ENCODE assay signal across 7 cellular contexts in the genomic region with DNA sequence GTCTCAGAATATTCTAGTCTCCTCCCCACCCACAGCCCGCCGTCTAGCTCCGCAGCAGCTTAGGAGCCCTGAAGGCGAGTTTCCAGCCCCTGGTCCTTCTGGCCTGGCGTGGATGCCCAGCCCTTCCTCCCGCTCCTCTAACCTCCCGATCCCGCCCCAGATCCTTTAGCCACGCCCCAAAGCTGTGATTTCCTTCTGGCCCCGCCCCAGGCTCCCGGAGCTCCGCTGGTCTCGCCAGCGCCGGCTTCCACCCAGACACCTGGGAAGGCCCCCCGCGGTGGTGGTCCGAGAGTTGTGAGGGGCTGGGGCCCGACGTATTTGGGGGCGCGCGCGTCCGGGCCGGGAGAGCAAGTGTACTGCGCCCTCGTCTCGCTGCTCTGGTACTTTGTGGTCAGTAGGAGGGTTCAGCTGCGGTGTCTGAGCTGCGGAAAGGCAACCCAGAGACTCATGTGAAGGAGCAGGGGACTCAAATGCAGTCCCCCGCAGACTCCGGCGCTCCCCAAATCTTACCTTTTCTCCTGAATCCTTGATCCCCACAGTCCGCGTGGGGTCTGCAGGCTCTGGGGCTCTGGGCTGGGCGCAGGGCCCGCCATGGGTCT. TPM values are rescaled to one million over a fixed set of nuclear protein-coding genes. Genes with fewer than 3 reads are reported as not detected.
DNase-seq lines count a peak whose midpoint lies in the region; ATAC-seq and TF ChIP-seq lines count a peak whose summit lies in the region.

CGB7 (minus strand) TSS at position 114 of the 599 bp plus-strand sequence. CDS start 2,374 bp downstream, outside the sequence.

- no peak within 1 kb of the TSS for H2AFZ ChIP-seq in HCT116 (ENCODE audit: low read depth, low read length, poor library complexity, severe bottlenecking)

- no peak for TF ChIP-seq RAD21 in HCT116 (IDR thresholded peaks at IDR 0.05; ENCODE audit: low read depth)

- CTCF ChIA-PET in HCT116 (lab: Charles Lee) = interaction anchor here (0.8 to 4.1 kb wide), 7 partner anchors 16 to 65 kb away, joined by 3 to 20 read pairs (median 3); partner anchors contain the start of genes CGB2, GYS1 and RUVBL2
- CTCF ChIA-PET in MCF 10A (lab: Yijun Ruan, JAX) = interaction anchor here (0.6 to 1.0 kb wide), 2 partner anchors 28 to 38 kb away, joined by 3 to 4 read pairs; no protein-coding TSS in a partner anchor

- no peak for DNase-seq in HCT116 (ENCODE audit: low read depth, low spot score)
- DNase-seq in SJSA1 (ENCODE audit: low read depth in 1 of 2, low spot score in 2 of 2) = peak; percentile 47 to 75
- peak; percentile 76 for DNase-seq in MCF 10A (ENCODE audit: unreplicated experiment)
- DNase-seq in COR-L47 (lab: John Stamatoyannopoulos, UW) = no peak

- TF ChIP-seq CTCF in HCT116 (IDR thresholded peaks at IDR 0.05 in 2 of 3, conservative IDR thresholded peaks at IDR 0.05 in 1 of 3; ENCODE audit: borderline replicate concordance in 1 of 3, insufficient read depth in 1 of 3, low read depth in 2 of 3, low read length in 2 of 3) = no peak
- TF ChIP-seq CTCF in MCF 10A (IDR thresholded peaks at IDR 0.05; ENCODE audit: unreplicated experiment) = no peak

- peak within 1 kb of the TSS; percentile 64 for H3K4me3 Mint-ChIP-seq in MCF 10A (ENCODE audit: unreplicated experiment)

- H3K4me1 Mint-ChIP-seq in MCF 10A (ENCODE audit: insufficient read depth, unreplicated experiment) = peaks cover 17% of the 10 kb centered on the region

- TF ChIP-seq POLR2A in HCT116 (IDR thresholded peaks at IDR 0.05; ENCODE audit: borderline replicate concordance, extremely low read depth, insufficient read depth, insufficient read length) = no peak

- peak within 1 kb of the TSS; percentile 73 for H3K9ac ChIP-seq in HCT116 (ENCODE audit: low read length)
- H3K9ac ChIP-seq in iPS-20b (ENCODE audit: low read depth, low read length) = no peak within 1 kb of the TSS

- H3K4me1 ChIP-seq in HCT116 (ENCODE audit: control insufficient read depth in 1 of 2, insufficient read depth in 2 of 2, low read length in 2 of 2) (peaks cover 18 to 62% of the 10 kb centered on the region in 2 experiments), SJSA1 (replicated peaks) (peaks cover 23% of the 10 kb centered on the region), iPS-20b (ENCODE audit: insufficient read depth, low read length) (0 out of 2 replicates have a peak, but pooled peaks cover 3% of the 10 kb centered on the region)

- H3K27me3 ChIP-seq in HCT116 (ENCODE audit: insufficient read depth, low read length) (no peaks in the 10 kb centered on the region), SJSA1 (replicated peaks) (no peaks in the 10 kb centered on the region), iPS-20b (ENCODE audit: insufficient read depth, low read length) (peaks cover 53% of the 10 kb centered on the region)

- no peaks in the 10 kb centered on the region; the same call in 1 of the 2 replicates for H3K79me2 ChIP-seq in HCT116 (ENCODE audit: insufficient read depth, low read length)

- RAD21 ChIA-PET in HCT116 (lab: Charles Lee; ENCODE audit: low non-redundant PET in 1 of 2, low total read pairs in 2 of 2, uncharacterized antibody in 2 of 2, unreplicated experiment in 2 of 2) = no interaction called here

- no peaks in the 10 kb centered on the region for H3K36me3 Mint-ChIP-seq in MCF 10A (ENCODE audit: insufficient read depth, unreplicated experiment)

- peak within 1 kb of the TSS; percentile 81 for H3K27ac ChIP-seq in HCT116 (ENCODE audit: low read depth, low read length)
- H3K27ac ChIP-seq in SJSA1 = no peak within 1 kb of the TSS
- H3K27ac ChIP-seq in iPS-20b (ENCODE audit: low read length) = no peak within 1 kb of the TSS
- H3K27ac ChIP-seq in skin epidermis = peak within 1 kb of the TSS in 2 of 21 experiments; percentile 35 to 53

- POLR2A ChIA-PET in HCT116 (lab: Charles Lee) = interaction anchor here (1.2 to 1.7 kb wide), 4 partner anchors 13 to 412 kb away, joined by 3 to 4 read pairs (median 4); partner anchors contain the start of genes CA11, GYS1 and RUVBL2
- POLR2A ChIA-PET in MCF 10A (lab: Yijun Ruan, JAX) = interaction anchor here (0.6 to 2.6 kb wide), 5 partner anchors 38 to 158 kb away, joined by 3 to 22 read pairs (median 6); partner anchors contain the start of genes GYS1, NUCB1 and RUVBL2

- peak within 1 kb of the TSS; percentile 81 for H3K4me2 ChIP-seq in HCT116 (ENCODE audit: low read length)

- no peaks in the 10 kb centered on the region for H4K20me1 ChIP-seq in HCT116 (ENCODE audit: insufficient read depth)

- no peaks in the 10 kb centered on the region for H3K9me2 ChIP-seq in HCT116 (ENCODE audit: insufficient read depth)

- no peaks in the 10 kb centered on the region for H3K9me3 Mint-ChIP-seq in MCF 10A (ENCODE audit: unreplicated experiment)

- H3K9me3 ChIP-seq in HCT116 (ENCODE audit: control insufficient read depth in 1 of 2, insufficient read depth in 1 of 2, low read depth in 1 of 2, low read length in 2 of 2) = no peaks in the 10 kb centered on the region
- no peaks in the 10 kb centered on the region for H3K9me3 ChIP-seq in SJSA1 (replicated peaks)
- H3K9me3 ChIP-seq in iPS-20b (ENCODE audit: insufficient read depth, low read depth, low read length) = no peaks in the 10 kb centered on the region

- H3K4me3 ChIP-seq in HCT116 (replicated peaks in 1 of 2; ENCODE audit: low read depth in 1 of 2, low read length in 2 of 2) (peak within 1 kb of the TSS; percentile 65 to 67), SJSA1 (peak within 1 kb of the TSS; percentile 50), iPS-20b (ENCODE audit: low read length) (peak within 1 kb of the TSS; percentile 65), skin epidermis (peak within 1 kb of the TSS; percentile 32 to 50 (median 37))

- ATAC-seq in HCT116 = peak; percentile 72
- no peak for ATAC-seq in GM19035 (IDR thresholded peaks at IDR 0.05; ENCODE audit: unreplicated experiment)

- no peaks in the 10 kb centered on the region for H3K27me3 Mint-ChIP-seq in MCF 10A (ENCODE audit: insufficient read depth, unreplicated experiment)

- no peaks in the 10 kb centered on the region for H3K36me3 ChIP-seq in HCT116 (ENCODE audit: control insufficient read depth in 1 of 2, insufficient read depth in 2 of 2, low read length in 2 of 2)
- H3K36me3 ChIP-seq in SJSA1 = no peaks in the 10 kb centered on the region
- H3K36me3 ChIP-seq in iPS-20b (ENCODE audit: insufficient read depth, low read depth, low read length) = no peaks in the 10 kb centered on the region

- intact Hi-C loops in HCT116 (cut with micrococcal nuclease) = no loop called here
- intact Hi-C loops in MCF 10A (cut with micrococcal nuclease) = no loop called here

- no peak within 1 kb of the TSS for H3K27ac Mint-ChIP-seq in MCF 10A (ENCODE audit: low read depth, unreplicated experiment)

- no TSS peak for BruUV-seq in HCT116 (replicated peaks; lab: Mats Ljungman, UMichigan)
- BruUV-seq in MCF 10A (replicated peaks; lab: Mats Ljungman, UMichigan) = no TSS peak

TF ChIP-seq in HCT116, 20 proteins besides CTCF, POLR2A, EP300 and RAD21:
- TF ChIP-seq ELF1 (IDR thresholded peaks at IDR 0.05; ENCODE audit: borderline replicate concordance, low read depth) (no peak), POLR2AphosphoS5 (IDR thresholded peaks at IDR 0.05; ENCODE audit: low read depth, low read length) (peak; percentile 63; the same call in 1 of the 2 replicates), TCF7L2 (IDR thresholded peaks at IDR 0.05; ENCODE audit: borderline replicate concordance, extremely low read depth, insufficient read depth, insufficient read length) (no peak), JUND (IDR thresholded peaks at IDR 0.05) (no peak), MAX (IDR thresholded peaks at IDR 0.05) (no peak; the same call in 1 of the 2 replicates)

RNA-seq across cellular contexts. Expression of gene CGB7, which starts in this region (rescaled TPM):
- total RNA-seq in HCT116 (2021; ENCODE audit: unreplicated experiment) = 5.4 TPM
- 4.4 and 4.5 TPM in 2 replicates for polyA plus RNA-seq in HCT116 (2012)
- total RNA-seq in SJSA1 (2014; rRNA removed; shearing (Covaris generic)) = 0.08 TPM in 1 of 2 replicates, not detected in the other
- total RNA-seq in MCF 10A (2022) = 2.3 and 2.5 TPM in 2 replicates

Comparison
In these comparisons a context has a peak if more than half of its experiments do, and no peak if none do; other contexts are left out.
1. Peak in DNase-seq and H3K4me3 ChIP-seq in SJSA1; RNA of the gene not detected or under 1 TPM.